In genomic region chrX:69616520-69617203, GRCh38 we compare ENCODE assay signal across 8 cellular contexts. TPM values are rescaled to one million over a fixed set of nuclear protein-coding genes. Genes with fewer than 3 reads are reported as not detected.
DNase-seq lines count a peak whose midpoint lies in the region; ATAC-seq and TF ChIP-seq lines count a peak whose summit lies in the region.

No MANE protein-coding gene starts in this region.

- DNase-seq in GM23338 (ENCODE audit: low spot score), result peak; percentile 21
- DNase-seq in T-cell, result peak in 6 of 34 experiments; percentile 0 to 13 (median 2)
- DNase-seq in dorsolateral prefrontal cortex, result peak in 4 of 10 donors; percentile 9 to 44 (median 42)
- DNase-seq in mesendoderm, result peak; percentile 36
- DNase-seq in tibial artery, result peak; percentile 20 to 59
- DNase-seq in DMS114 treated with DMSO at 0.1 percent for 48 hours (lab: John Stamatoyannopoulos, UW; ENCODE audit: unreplicated experiment), result no peak

- peak; percentile 25 for ATAC-seq in GM23338
- ATAC-seq in T-cell (replicated peaks in 1 of 4), result peak in 2 of 4 experiments; percentile 22 to 29
- no peak for ATAC-seq in GM21576 (IDR thresholded peaks at IDR 0.05; ENCODE audit: unreplicated experiment)
- no peak for ATAC-seq in HG02885 (IDR thresholded peaks at IDR 0.05; ENCODE audit: poor library complexity, unreplicated experiment)

- peak overlapping the region; percentile 75 for H3K18ac ChIP-seq in mesendoderm (ENCODE audit: low read length)

- H3K36me3 ChIP-seq in GM23338 (ENCODE audit: insufficient read depth), result no peaks in the 10 kb centered on the region
- H3K36me3 ChIP-seq in mesendoderm (ENCODE audit: control insufficient read depth, insufficient read depth, low read length), result no peaks in the 10 kb centered on the region
- H3K36me3 ChIP-seq in tibial artery, result no peaks in the 10 kb centered on the region

- POLR2A ChIA-PET in T-cell (lab: Charles Lee), result no interaction called here

- peak overlapping the region; percentile 56 for H3K56ac ChIP-seq in mesendoderm (ENCODE audit: low read length)

- H2AFZ ChIP-seq in GM23338, result peak overlapping the region; percentile 28; the same call in 1 of the 2 replicates

- WGBS in mesendoderm (ENCODE audit: extremely low coverage, insufficient coverage, low lambda C conversion rate), result no CpG with 5 or more reads among the region's 47 CpGs

- H3K9me3 Mint-ChIP-seq in GM23338 (no peaks in the 10 kb centered on the region), T-cell (no peaks in the 10 kb centered on the region)

- H3K27ac Mint-ChIP-seq in GM23338 (no peak overlapping the region), T-cell (no peak overlapping the region)

- H4K20me1 ChIP-seq in GM23338 (replicated peaks; ENCODE audit: insufficient read depth), result no peaks in the 10 kb centered on the region

- H2BK5ac ChIP-seq in mesendoderm (ENCODE audit: low read length), result no peak overlapping the region

- H2AK5ac ChIP-seq in mesendoderm (ENCODE audit: low read length), result no peak overlapping the region

- H3K79me1 ChIP-seq in mesendoderm (ENCODE audit: low read length), result no peaks in the 10 kb centered on the region

- H3K4me2 ChIP-seq in GM23338, result peak overlapping the region; percentile 78
- H3K4me2 ChIP-seq in mesendoderm (ENCODE audit: low read length), result peak overlapping the region; percentile 41

- no peaks in the 10 kb centered on the region for H3F3A ChIP-seq in GM23338 (replicated peaks; ENCODE audit: low read depth)

- no peaks in the 10 kb centered on the region for H3K9me2 ChIP-seq in GM23338 (ENCODE audit: insufficient read depth)

- H3K27me3 ChIP-seq in GM23338 (ENCODE audit: insufficient read depth) (peaks cover 14% of the 10 kb centered on the region), dorsolateral prefrontal cortex (peaks cover 0 to 84% (median 28%) of the 10 kb centered on the region in 45 donors), mesendoderm (ENCODE audit: insufficient read depth, low read length, poor library complexity) (no peaks in the 10 kb centered on the region), tibial artery (no peaks in the 10 kb centered on the region)

- H3K79me2 ChIP-seq in GM23338 (replicated peaks; ENCODE audit: insufficient read depth), result peaks cover 23% of the 10 kb centered on the region
- H3K79me2 ChIP-seq in mesendoderm (ENCODE audit: control insufficient read depth, insufficient read depth, low read length), result no peaks in the 10 kb centered on the region

- H3K4me1 Mint-ChIP-seq in GM23338 (peaks cover 9% of the 10 kb centered on the region), T-cell (peaks cover 7 to 36% (median 16%) of the 10 kb centered on the region in 3 donors)

- TF ChIP-seq CTCF in GM23338 (conservative IDR thresholded peaks at IDR 0.05; ENCODE audit: low read depth in 2 of 2), result no peak
- TF ChIP-seq CTCF in dorsolateral prefrontal cortex (IDR thresholded peaks at IDR 0.05 in 54 of 56, conservative IDR thresholded peaks at IDR 0.05 in 2 of 56; ENCODE audit: low read depth in 1 of 56, partially characterized antibody in 56 of 56), result no peak
- TF ChIP-seq CTCF in tibial artery (IDR thresholded peaks at IDR 0.05), result no peak

- H3K27ac ChIP-seq in GM23338 (ENCODE audit: low read depth), result no peak overlapping the region
- H3K27ac ChIP-seq in dorsolateral prefrontal cortex, result peak overlapping the region in 4 of 59 donors; percentile 26 to 65 (median 30)
- no peak overlapping the region for H3K27ac ChIP-seq in mesendoderm (ENCODE audit: low read depth, low read length)
- H3K27ac ChIP-seq in tibial artery, result peak overlapping the region in 1 of 2 donors; percentile 66

- no peak overlapping the region for H4K5ac ChIP-seq in mesendoderm (ENCODE audit: low read length)

- no peak overlapping the region for H3K23ac ChIP-seq in mesendoderm (ENCODE audit: low read length)

- H3K36me3 Mint-ChIP-seq in GM23338 (ENCODE audit: low read depth) (no peaks in the 10 kb centered on the region), T-cell (no peaks in the 10 kb centered on the region)

- peak overlapping the region; percentile 74 for H3K9ac ChIP-seq in mesendoderm (ENCODE audit: low read length)

- no peak overlapping the region for H4K8ac ChIP-seq in mesendoderm (ENCODE audit: low read depth, low read length)

- CTCF ChIA-PET in T-cell (lab: Charles Lee), result interaction anchor here in 1 of 2 donors (0.6 kb wide), 1 partner anchor 68 kb away, joined by 7 read pairs; no protein-coding TSS in a partner anchor

- no peak overlapping the region for H2BK15ac ChIP-seq in mesendoderm (replicated peaks; ENCODE audit: low read depth)

- no peak overlapping the region for H2BK120ac ChIP-seq in mesendoderm (ENCODE audit: low read depth, low read length)

- H3K4ac ChIP-seq in mesendoderm (ENCODE audit: low read depth, low read length), result no peak overlapping the region

- peak overlapping the region; percentile 64 for H3K4me3 ChIP-seq in GM23338
- H3K4me3 ChIP-seq in dorsolateral prefrontal cortex, result peak overlapping the region; percentile 25 to 79 (median 62)
- H3K4me3 ChIP-seq in mesendoderm (ENCODE audit: low read length), result peak overlapping the region; percentile 48
- H3K4me3 ChIP-seq in tibial artery, result peak overlapping the region; percentile 74 to 75

- peaks cover 9% of the 10 kb centered on the region for H3K27me3 Mint-ChIP-seq in GM23338 (ENCODE audit: insufficient read depth, low read depth, poor library complexity)
- H3K27me3 Mint-ChIP-seq in T-cell, result peaks cover 9 to 47% of the 10 kb centered on the region in 2 donors

- intact Hi-C loops in dorsolateral prefrontal cortex (cut with DNase I), result loop anchor here (5.0 to 10.0 kb wide), 5 partner anchors 79 to 418 kb away; partner anchors contain the start of gene NALF2 (in 1 of the 2)
- intact Hi-C loops in tibial artery (cut with DNase I; ENCODE audit: low total_unique reads), result no loop called here

- 0 out of 2 replicates have a peak, but pooled peaks cover 4% of the 10 kb centered on the region for H3K4me1 ChIP-seq in GM23338 (ENCODE audit: insufficient read depth)
- no peaks in the 10 kb centered on the region for H3K4me1 ChIP-seq in mesendoderm (ENCODE audit: control insufficient read depth, low read depth, low read length)
- H3K4me1 ChIP-seq in tibial artery, result peaks cover 0 to 9% (median 0%) of the 10 kb centered on the region in 4 donors

- H3K4me3 Mint-ChIP-seq in GM23338 (peak overlapping the region; percentile 84), T-cell (peak overlapping the region; percentile 72 to 86 (median 79))

- H3K9me3 ChIP-seq in tibial artery, result no peaks in the 10 kb centered on the region

TF ChIP-seq in GM23338, 12 proteins besides CTCF, POLR2A, EP300 and RAD21 (continues in another document):
- TF ChIP-seq, protein P1, sequence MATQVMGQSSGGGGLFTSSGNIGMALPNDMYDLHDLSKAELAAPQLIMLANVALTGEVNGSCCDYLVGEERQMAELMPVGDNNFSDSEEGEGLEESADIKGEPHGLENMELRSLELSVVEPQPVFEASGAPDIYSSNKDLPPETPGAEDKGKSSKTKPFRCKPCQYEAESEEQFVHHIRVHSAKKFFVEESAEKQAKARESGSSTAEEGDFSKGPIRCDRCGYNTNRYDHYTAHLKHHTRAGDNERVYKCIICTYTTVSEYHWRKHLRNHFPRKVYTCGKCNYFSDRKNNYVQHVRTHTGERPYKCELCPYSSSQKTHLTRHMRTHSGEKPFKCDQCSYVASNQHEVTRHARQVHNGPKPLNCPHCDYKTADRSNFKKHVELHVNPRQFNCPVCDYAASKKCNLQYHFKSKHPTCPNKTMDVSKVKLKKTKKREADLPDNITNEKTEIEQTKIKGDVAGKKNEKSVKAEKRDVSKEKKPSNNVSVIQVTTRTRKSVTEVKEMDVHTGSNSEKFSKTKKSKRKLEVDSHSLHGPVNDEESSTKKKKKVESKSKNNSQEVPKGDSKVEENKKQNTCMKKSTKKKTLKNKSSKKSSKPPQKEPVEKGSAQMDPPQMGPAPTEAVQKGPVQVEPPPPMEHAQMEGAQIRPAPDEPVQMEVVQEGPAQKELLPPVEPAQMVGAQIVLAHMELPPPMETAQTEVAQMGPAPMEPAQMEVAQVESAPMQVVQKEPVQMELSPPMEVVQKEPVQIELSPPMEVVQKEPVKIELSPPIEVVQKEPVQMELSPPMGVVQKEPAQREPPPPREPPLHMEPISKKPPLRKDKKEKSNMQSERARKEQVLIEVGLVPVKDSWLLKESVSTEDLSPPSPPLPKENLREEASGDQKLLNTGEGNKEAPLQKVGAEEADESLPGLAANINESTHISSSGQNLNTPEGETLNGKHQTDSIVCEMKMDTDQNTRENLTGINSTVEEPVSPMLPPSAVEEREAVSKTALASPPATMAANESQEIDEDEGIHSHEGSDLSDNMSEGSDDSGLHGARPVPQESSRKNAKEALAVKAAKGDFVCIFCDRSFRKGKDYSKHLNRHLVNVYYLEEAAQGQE (IDR thresholded peaks at IDR 0.05; ENCODE audit: unreplicated experiment), result no peak
- TF ChIP-seq POLR2AphosphoS5 (IDR thresholded peaks at IDR 0.05; ENCODE audit: low read depth) (no peak), STAT1 (IDR thresholded peaks at IDR 0.05; ENCODE audit: unreplicated experiment) (no peak), ZNF331 (CRISPR knock-in tag; IDR thresholded peaks at IDR 0.05; ENCODE audit: low read depth) (no peak)

RNA-seq across cellular contexts. Expression of gene EDA, which starts 0.7 kb away (rescaled TPM):
- total RNA-seq in GM23338 (2014; rRNA removed; shearing (Covaris generic)), result 14.9 and 19.6 TPM in 2 replicates
- 5.0 and 6.6 TPM in 2 replicates for polyA plus RNA-seq in GM23338 (2016; fragmentation: Nextera tagmentation; extraction: Ambion mirVana)
- total RNA-seq in T-cell, result 10 to 100 TPM in 1 of 5 donors, 1 to 10 TPM in 4; 5.0 to 12.1 (median 8.2) TPM
- total RNA-seq in dorsolateral prefrontal cortex, result 1 to 10 TPM in 119 of 120 experiments, under 1 TPM in 1; 0.97 to 7.8 (median 3.6) TPM
- 2.7 TPM for polyA plus RNA-seq in mesendoderm (2013, experiment 1 of 2)
- 2.9 TPM for polyA plus RNA-seq in mesendoderm (2013, experiment 2 of 2)
